Comparison of ENCODE assay signal across 16 cellular contexts in the genomic region with DNA sequence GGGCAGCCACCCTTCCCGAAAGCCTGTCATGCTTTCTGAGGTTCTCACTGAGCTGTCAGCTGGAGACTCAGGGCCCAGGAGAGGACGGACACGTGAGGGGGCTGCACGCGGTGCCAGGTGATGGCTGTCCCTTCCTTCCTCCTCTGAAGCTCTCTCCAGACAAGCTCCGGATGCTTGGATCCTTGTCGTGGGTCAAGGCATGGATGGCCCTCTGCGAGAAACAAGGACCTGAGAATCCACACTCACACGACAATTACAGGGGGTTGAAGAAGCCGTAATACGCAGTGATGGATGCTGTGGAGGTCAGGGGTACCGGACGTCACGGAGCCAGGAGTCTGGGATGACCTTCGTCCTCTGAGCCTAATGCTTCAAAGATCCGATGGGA.
"Had no signal": no experiment of that assay in that cellular context is flagged by ENCODE, and none has a peak within 500 bp of the region (broad histone marks: within the 10 kb centered on the region; RNA-seq: fewer than 3 reads in every experiment).

No MANE protein-coding gene starts in this region.

- H2AFZ ChIP-seq: hepatocyte had no signal

- H3K9me3 ChIP-seq: body of pancreas, SJCRH30, thyroid gland had no signal

- H3K4me2 ChIP-seq: hepatocyte had no signal

- H3K36me3 Mint-ChIP-seq: activated naive CD4-positive, alpha-beta T cell treated with anti-CD3 and anti-CD28 coated beads, Interleukin-2, amount 10 ng/mL, durations not matched to agents 7 days and 5 days had no signal

- H3K27me3 ChIP-seq: body of pancreas, hepatocyte, ovary, SJCRH30, thyroid gland had no signal

- H3K27ac ChIP-seq: body of pancreas, hepatocyte, ovary, SJCRH30, thyroid gland, VCaP had no signal

- H3K4me3 ChIP-seq: body of pancreas, hepatocyte, ovary, SJCRH30, thyroid gland had no signal

- H3K27ac Mint-ChIP-seq: activated naive CD4-positive, alpha-beta T cell treated with anti-CD3 and anti-CD28 coated beads, Interleukin-2, amount 10 ng/mL, durations not matched to agents 7 days and 5 days; dendritic cell treated with granulocyte-macrophage colony-stimulating factor and Interleukin-4, amounts not matched to agents 40 ng/mL and 50 ng/mL, for 4 days had no signal

- H3K4me3 Mint-ChIP-seq: activated naive CD4-positive, alpha-beta T cell treated with anti-CD3 and anti-CD28 coated beads, Interleukin-2, amount 10 ng/mL, durations not matched to agents 7 days and 5 days; dendritic cell treated with granulocyte-macrophage colony-stimulating factor and Interleukin-4, amounts not matched to agents 40 ng/mL and 50 ng/mL, for 4 days; nephron progenitor cell had no signal

- ATAC-seq: body of pancreas, left ventricle myocardium superior had no signal

- H3K4me1 ChIP-seq: body of pancreas, SJCRH30, thyroid gland had no signal

- H3K27me3 Mint-ChIP-seq: dendritic cell treated with granulocyte-macrophage colony-stimulating factor and Interleukin-4, amounts not matched to agents 40 ng/mL and 50 ng/mL, for 4 days had no signal

- H3K9me3 Mint-ChIP-seq: activated naive CD4-positive, alpha-beta T cell treated with anti-CD3 and anti-CD28 coated beads, Interleukin-2, amount 10 ng/mL, durations not matched to agents 7 days and 5 days; activated T-helper 2 cell treated with anti-CD3 and anti-CD28 coated beads, Interferon-gamma antibody, Interleukin-2, Interleukin-4, amounts not matched to agents 10 μg/mL and 5 μg/mL and 100 μg/mL, durations not matched to agents 14 hours and 24 hours and 36 hours; dendritic cell treated with granulocyte-macrophage colony-stimulating factor and Interleukin-4, amounts not matched to agents 40 ng/mL and 50 ng/mL, for 4 days had no signal

- H3K36me3 ChIP-seq: ovary, SJCRH30, thyroid gland had no signal

- DNase-seq: activated naive CD4-positive, alpha-beta T cell treated with anti-CD3 and anti-CD28 coated beads, Interleukin-2, amount 10 ng/mL, durations not matched to agents 7 days and 5 days; amniotic stem cell; body of pancreas; cerebellar nuclear complex; erythroblast; left ventricle myocardium superior; mesenchymal stem cell; nephron progenitor cell; ovary; SJCRH30; stimulated activated CD4-positive, alpha-beta T cell treated with anti-CD3 and anti-CD28 coated beads, Interleukin-12 subunit alpha, Interleukin-12 subunit beta, amount 100 ng/mL, for 4 hours; thyroid gland had no signal
